8 cellular contexts compared by ENCODE assay signal in genomic region chr2:217918220-217919024, GRCh38.
A peak's percentile ranks its signal among the peaks of the same experiment; 100 is the strongest.
DNase-seq lines count a peak whose midpoint lies in the region; ATAC-seq and TF ChIP-seq lines count a peak whose summit lies in the region.

No MANE protein-coding gene starts in this region.

- H3K79me1 ChIP-seq in neuronal stem cell (ENCODE audit: low read depth, low read length): no peaks in the 10 kb centered on the region

- peaks cover 30 to 31% of the 10 kb centered on the region in 2 donors for H3K4me1 ChIP-seq in neuronal stem cell (ENCODE audit: control insufficient read depth in 2 of 2, insufficient read depth in 1 of 2, low read depth in 1 of 2, low read length in 2 of 2)

- H3K4me1 Mint-ChIP-seq in activated T-helper 2 cell treated with anti-CD3 and anti-CD28 coated beads, Interferon-gamma antibody, Interleukin-2, Interleukin-4, amounts not matched to agents 10 μg/mL and 5 μg/mL and 100 μg/mL, durations not matched to agents 14 hours and 24 hours and 36 hours (ENCODE audit: low read depth): no peaks in the 10 kb centered on the region
- H3K4me1 Mint-ChIP-seq in activated CD4-positive, alpha-beta memory T cell treated with anti-CD3 and anti-CD28 coated beads, Interleukin-2, amount 10 ng/mL, durations not matched to agents 7 days and 5 days: no peaks in the 10 kb centered on the region
- no peaks in the 10 kb centered on the region for H3K4me1 Mint-ChIP-seq in activated CD8-positive, alpha-beta memory T cell treated with anti-CD3 and anti-CD28 coated beads, Interleukin-2, amount 10 ng/mL, durations not matched to agents 7 days and 5 days

- intact Hi-C loops in activated T-helper 2 cell treated with anti-CD3 and anti-CD28 coated beads, Interferon-gamma antibody, Interleukin-2, Interleukin-4, amounts not matched to agents 10 μg/mL and 5 μg/mL and 100 μg/mL, durations not matched to agents 14 hours and 24 hours and 36 hours (cut with micrococcal nuclease): no loop called here

- H3K36me3 Mint-ChIP-seq in activated T-helper 2 cell treated with anti-CD3 and anti-CD28 coated beads, Interferon-gamma antibody, Interleukin-2, Interleukin-4, amounts not matched to agents 10 μg/mL and 5 μg/mL and 100 μg/mL, durations not matched to agents 14 hours and 24 hours and 36 hours (ENCODE audit: low read depth): no peaks in the 10 kb centered on the region
- no peaks in the 10 kb centered on the region for H3K36me3 Mint-ChIP-seq in activated CD4-positive, alpha-beta memory T cell treated with anti-CD3 and anti-CD28 coated beads, Interleukin-2, amount 10 ng/mL, durations not matched to agents 7 days and 5 days (ENCODE audit: low read depth)
- H3K36me3 Mint-ChIP-seq in activated CD8-positive, alpha-beta memory T cell treated with anti-CD3 and anti-CD28 coated beads, Interleukin-2, amount 10 ng/mL, durations not matched to agents 7 days and 5 days: no peaks in the 10 kb centered on the region

- no peak overlapping the region for H3K4me3 Mint-ChIP-seq in activated T-helper 2 cell treated with anti-CD3 and anti-CD28 coated beads, Interferon-gamma antibody, Interleukin-2, Interleukin-4, amounts not matched to agents 10 μg/mL and 5 μg/mL and 100 μg/mL, durations not matched to agents 14 hours and 24 hours and 36 hours (ENCODE audit: low read depth)
- H3K4me3 Mint-ChIP-seq in activated CD4-positive, alpha-beta memory T cell treated with anti-CD3 and anti-CD28 coated beads, Interleukin-2, amount 10 ng/mL, durations not matched to agents 7 days and 5 days: no peak overlapping the region
- H3K4me3 Mint-ChIP-seq in activated CD8-positive, alpha-beta memory T cell treated with anti-CD3 and anti-CD28 coated beads, Interleukin-2, amount 10 ng/mL, durations not matched to agents 7 days and 5 days: no peak overlapping the region

- no peak overlapping the region for H3K27ac ChIP-seq in neuronal stem cell (replicated peaks; ENCODE audit: low read length)

- no peak overlapping the region for H3K4ac ChIP-seq in neuronal stem cell (ENCODE audit: low read length)

- no peak overlapping the region for H3K14ac ChIP-seq in neuronal stem cell (ENCODE audit: low read length)

- H3K4me3 ChIP-seq in fibroblast of mammary gland (ENCODE audit: control insufficient read depth, low read depth, low read length) (no peak overlapping the region), neuronal stem cell (ENCODE audit: low read length in 2 of 2) (no peak overlapping the region)

- no peak overlapping the region for H2AK5ac ChIP-seq in neuronal stem cell (ENCODE audit: low read depth, low read length)

- no CpG with 5 or more reads among the region's 24 CpGs for WGBS in neuronal stem cell (ENCODE audit: extremely low coverage in 2 of 2, insufficient read length in 2 of 2, insufficient replicate concordance in 1 of 2), 2 donors

- no peak overlapping the region for H4K8ac ChIP-seq in neuronal stem cell (ENCODE audit: low read depth, low read length)

- no peak overlapping the region for H2BK15ac ChIP-seq in neuronal stem cell (ENCODE audit: low read length)

- POLR2A ChIA-PET in activated CD4-positive, alpha-beta memory T cell treated with anti-CD3 and anti-CD28 coated beads, Interleukin-2, amount 10 ng/mL, durations not matched to agents 7 days and 5 days (lab: Charles Lee): no interaction called here

- no peak overlapping the region for H3K27ac Mint-ChIP-seq in activated T-helper 2 cell treated with anti-CD3 and anti-CD28 coated beads, Interferon-gamma antibody, Interleukin-2, Interleukin-4, amounts not matched to agents 10 μg/mL and 5 μg/mL and 100 μg/mL, durations not matched to agents 14 hours and 24 hours and 36 hours
- H3K27ac Mint-ChIP-seq in activated CD4-positive, alpha-beta memory T cell treated with anti-CD3 and anti-CD28 coated beads, Interleukin-2, amount 10 ng/mL, durations not matched to agents 7 days and 5 days: no peak overlapping the region
- H3K27ac Mint-ChIP-seq in activated CD8-positive, alpha-beta memory T cell treated with anti-CD3 and anti-CD28 coated beads, Interleukin-2, amount 10 ng/mL, durations not matched to agents 7 days and 5 days: no peak overlapping the region

- no peak for ATAC-seq in activated CD8-positive, alpha-beta memory T cell treated with anti-CD3 and anti-CD28 coated beads, Interleukin-2, amount 10 ng/mL, durations not matched to agents 7 days and 5 days

- no peak overlapping the region for H3K23ac ChIP-seq in neuronal stem cell (ENCODE audit: low read depth, low read length, poor library complexity)

- no peak overlapping the region for H2BK12ac ChIP-seq in neuronal stem cell (ENCODE audit: low read length)

- no peak overlapping the region for H4K91ac ChIP-seq in neuronal stem cell (ENCODE audit: low read depth, low read length, poor library complexity)

- no peak overlapping the region for H3K9ac ChIP-seq in neuronal stem cell (ENCODE audit: low read depth, low read length, poor library complexity)

- H2BK5ac ChIP-seq in neuronal stem cell (ENCODE audit: low read length): no peak overlapping the region

- H3K36me3 ChIP-seq in neuronal stem cell (replicated peaks in 1 of 2; ENCODE audit: control insufficient read depth in 2 of 2, insufficient read depth in 2 of 2, low read length in 2 of 2): no peaks in the 10 kb centered on the region

- H2BK120ac ChIP-seq in neuronal stem cell (ENCODE audit: low read depth, low read length): no peak overlapping the region

- H3K27me3 Mint-ChIP-seq in activated T-helper 2 cell treated with anti-CD3 and anti-CD28 coated beads, Interferon-gamma antibody, Interleukin-2, Interleukin-4, amounts not matched to agents 10 μg/mL and 5 μg/mL and 100 μg/mL, durations not matched to agents 14 hours and 24 hours and 36 hours (ENCODE audit: low read depth): no peaks in the 10 kb centered on the region
- no peaks in the 10 kb centered on the region for H3K27me3 Mint-ChIP-seq in activated CD4-positive, alpha-beta memory T cell treated with anti-CD3 and anti-CD28 coated beads, Interleukin-2, amount 10 ng/mL, durations not matched to agents 7 days and 5 days
- H3K27me3 Mint-ChIP-seq in activated CD8-positive, alpha-beta memory T cell treated with anti-CD3 and anti-CD28 coated beads, Interleukin-2, amount 10 ng/mL, durations not matched to agents 7 days and 5 days: peaks cover 5% of the 10 kb centered on the region

- TF ChIP-seq CTCF in AG09319 (IDR thresholded peaks at IDR 0.05; ENCODE audit: low read depth, low read length) (peak; percentile 11), fibroblast of mammary gland (conservative IDR thresholded peaks at IDR 0.05; ENCODE audit: control insufficient read depth, insufficient read depth, low read depth, low read length) (peak; percentile 1)

- no peak for DNase-seq in AG09319 (ENCODE audit: extremely low read depth, low read depth)
- peak; percentile 48 for DNase-seq in NCI-H2171 treated with DMSO at 0.1 percent for 48 hours (lab: John Stamatoyannopoulos, UW)
- no peak for DNase-seq in fibroblast of mammary gland (ENCODE audit: low read depth)
- peak; percentile 11 for DNase-seq in neuronal stem cell (ENCODE audit: low spot score)
- DNase-seq in activated T-helper 2 cell treated with anti-CD3 and anti-CD28 coated beads, Interferon-gamma antibody, Interleukin-2, Interleukin-4, amounts not matched to agents 10 μg/mL and 5 μg/mL and 100 μg/mL, durations not matched to agents 14 hours and 24 hours and 36 hours (ENCODE audit: low spot score): no peak
- DNase-seq in activated CD4-positive, alpha-beta memory T cell treated with anti-CD3 and anti-CD28 coated beads, Interleukin-2, amount 10 ng/mL, durations not matched to agents 7 days and 5 days: no peak
- DNase-seq in activated CD4-positive, alpha-beta T cell treated with anti-CD3 and anti-CD28 coated beads for 48 hours: no peak
- no peak for DNase-seq in activated CD8-positive, alpha-beta memory T cell treated with anti-CD3 and anti-CD28 coated beads, Interleukin-2, amount 10 ng/mL, durations not matched to agents 7 days and 5 days

- CTCF ChIA-PET in activated CD4-positive, alpha-beta memory T cell treated with anti-CD3 and anti-CD28 coated beads, Interleukin-2, amount 10 ng/mL, durations not matched to agents 7 days and 5 days (lab: Charles Lee): no interaction called here
- CTCF ChIA-PET in activated CD8-positive, alpha-beta memory T cell treated with anti-CD3 and anti-CD28 coated beads, Interleukin-2, amount 10 ng/mL, durations not matched to agents 7 days and 5 days (lab: Charles Lee): no interaction called here

- H3K27me3 ChIP-seq in neuronal stem cell (ENCODE audit: control insufficient read depth in 3 of 3, insufficient read depth in 3 of 3, low read depth in 1 of 3, low read length in 3 of 3): peaks cover 0 to 2% (median 0%) of the 10 kb centered on the region in 3 experiments

- H3K4me2 ChIP-seq in neuronal stem cell (ENCODE audit: insufficient read depth, low read length, poor library complexity, severe bottlenecking): no peak overlapping the region

- no peaks in the 10 kb centered on the region for H3K9me3 Mint-ChIP-seq in activated T-helper 2 cell treated with anti-CD3 and anti-CD28 coated beads, Interferon-gamma antibody, Interleukin-2, Interleukin-4, amounts not matched to agents 10 μg/mL and 5 μg/mL and 100 μg/mL, durations not matched to agents 14 hours and 24 hours and 36 hours
- H3K9me3 Mint-ChIP-seq in activated CD4-positive, alpha-beta memory T cell treated with anti-CD3 and anti-CD28 coated beads, Interleukin-2, amount 10 ng/mL, durations not matched to agents 7 days and 5 days: no peaks in the 10 kb centered on the region
- H3K9me3 Mint-ChIP-seq in activated CD8-positive, alpha-beta memory T cell treated with anti-CD3 and anti-CD28 coated beads, Interleukin-2, amount 10 ng/mL, durations not matched to agents 7 days and 5 days (ENCODE audit: low read depth): no peaks in the 10 kb centered on the region

- peak overlapping the region; percentile 49 for H2AFZ ChIP-seq in neuronal stem cell (ENCODE audit: low read length)

- no peak overlapping the region for H3K18ac ChIP-seq in neuronal stem cell (ENCODE audit: low read length)

- H3K9me3 ChIP-seq in neuronal stem cell (replicated peaks in 1 of 2; ENCODE audit: control insufficient read depth in 2 of 2, insufficient read depth in 1 of 2, low read depth in 1 of 2, low read length in 2 of 2): no peaks in the 10 kb centered on the region

Comparison
In these comparisons a context has a peak if more than half of its experiments do, and no peak if none do; other contexts are left out.
1. DNase-seq: peak in NCI-H2171 treated with DMSO at 0.1 percent for 48 hours (single experiment) and neuronal stem cell (single experiment); none in AG09319 (single experiment), fibroblast of mammary gland (single experiment), activated T-helper 2 cell treated with anti-CD3 and anti-CD28 coated beads, Interferon-gamma antibody, Interleukin-2, Interleukin-4, amounts not matched to agents 10 μg/mL and 5 μg/mL and 100 μg/mL, durations not matched to agents 14 hours and 24 hours and 36 hours (single experiment), activated CD4-positive, alpha-beta memory T cell treated with anti-CD3 and anti-CD28 coated beads, Interleukin-2, amount 10 ng/mL, durations not matched to agents 7 days and 5 days (single experiment), activated CD4-positive, alpha-beta T cell treated with anti-CD3 and anti-CD28 coated beads for 48 hours (single experiment) and activated CD8-positive, alpha-beta memory T cell treated with anti-CD3 and anti-CD28 coated beads, Interleukin-2, amount 10 ng/mL, durations not matched to agents 7 days and 5 days (single experiment).